ENCODE assay signal across 8 cellular contexts in the genomic region with DNA sequence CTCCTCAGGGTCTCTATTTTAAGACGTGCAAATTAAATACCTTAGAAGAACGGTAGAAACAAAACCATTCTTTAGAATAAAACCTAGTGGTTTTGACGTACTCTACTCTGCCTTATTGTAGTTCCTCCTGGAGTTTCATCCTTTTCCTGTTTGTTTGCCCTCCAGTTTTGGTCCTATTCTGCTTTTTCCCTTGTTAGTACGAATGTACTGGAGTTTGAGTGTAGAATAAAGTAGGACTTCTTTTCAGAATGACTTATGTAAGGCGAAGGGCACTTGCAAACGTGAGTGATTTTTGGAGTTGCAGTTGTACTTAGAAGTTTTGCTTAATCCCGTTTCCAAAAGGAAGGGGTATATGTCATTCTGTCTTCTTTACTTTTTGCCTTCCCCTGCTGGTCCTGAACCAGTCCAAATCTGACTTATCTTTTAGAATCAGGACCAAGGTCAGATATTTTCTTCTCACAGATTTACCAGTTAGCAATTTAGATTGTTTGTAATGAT.
DNase-seq lines count a peak whose midpoint lies in the region; ATAC-seq and TF ChIP-seq lines count a peak whose summit lies in the region.

No MANE protein-coding gene starts in this region.

- POLR2A ChIA-PET in AG04449 (lab: Yijun Ruan, JAX) = interaction anchor here (1.0 kb wide), 1 partner anchor 162 kb away, joined by 3 read pairs; no protein-coding TSS in a partner anchor

- H3K4me3 Mint-ChIP-seq in central memory CD8-positive, alpha-beta T cell = peak overlapping the region; percentile 97

- H3K9me3 Mint-ChIP-seq in central memory CD8-positive, alpha-beta T cell = no peaks in the 10 kb centered on the region

- H3K9me3 ChIP-seq in HUES6 (ENCODE audit: control insufficient read depth, insufficient read depth, low read depth, low read length) (no peaks in the 10 kb centered on the region), muscle layer of colon (ENCODE audit: low read length) (no peaks in the 10 kb centered on the region)

- CTCF ChIA-PET in AG04449 (lab: Yijun Ruan, JAX) = interaction anchor here (0.5 to 6.7 kb wide), 41 partner anchors 9 to 342 kb away, joined by 3 to 145 read pairs (median 5); partner anchors contain the start of genes ALG9 and PPP2R1B

- peak overlapping the region; percentile 96 for H3K27ac Mint-ChIP-seq in central memory CD8-positive, alpha-beta T cell (ENCODE audit: low read depth)

- no peak for ATAC-seq in central memory CD8-positive, alpha-beta T cell (replicated peaks; ENCODE audit: extremely low read depth, poor library complexity, severe bottlenecking)
- ATAC-seq in GM21423 (IDR thresholded peaks at IDR 0.05; ENCODE audit: unreplicated experiment) (no peak), HG02884 (IDR thresholded peaks at IDR 0.05; ENCODE audit: unreplicated experiment) (no peak)

- H3K27me3 ChIP-seq in HUES6 (ENCODE audit: control insufficient read depth, insufficient read depth, low read length) = peaks cover 24% of the 10 kb centered on the region
- H3K27me3 ChIP-seq in muscle layer of colon (ENCODE audit: control insufficient read depth in 1 of 2, insufficient read depth in 2 of 2, low read length in 2 of 2) = no peaks in the 10 kb centered on the region

- H3K4me1 Mint-ChIP-seq in central memory CD8-positive, alpha-beta T cell = peaks cover 26% of the 10 kb centered on the region

- DNase-seq in AG04449 (ENCODE audit: low read depth, low spot score) (no peak), COLO668 (lab: John Stamatoyannopoulos, UW; ENCODE audit: unreplicated experiment) (no peak), SHP77 treated with DMSO at 0.1 percent for 48 hours (lab: John Stamatoyannopoulos, UW) (no peak)
- DNase-seq in central memory CD8-positive, alpha-beta T cell (ENCODE audit: low spot score in 2 of 2) = no peak

- peaks cover 20% of the 10 kb centered on the region for H3K36me3 Mint-ChIP-seq in central memory CD8-positive, alpha-beta T cell (ENCODE audit: insufficient read depth)

- H3K4me1 ChIP-seq in HUES6 (ENCODE audit: control insufficient read depth, insufficient read depth, low read length) = peaks cover 17% of the 10 kb centered on the region; the same call in 1 of the 2 replicates
- H3K4me1 ChIP-seq in muscle layer of colon (ENCODE audit: insufficient read depth, low read length) = peaks cover 27% of the 10 kb centered on the region

- H3K36me3 ChIP-seq in HUES6 (ENCODE audit: control insufficient read depth, insufficient read depth, low read length) (no peaks in the 10 kb centered on the region), muscle layer of colon (ENCODE audit: insufficient read depth, low read length) (no peaks in the 10 kb centered on the region)

- H3K9ac ChIP-seq in HUES6 (ENCODE audit: low read length) (peak overlapping the region; percentile 48), muscle layer of colon (ENCODE audit: low read length) (peak overlapping the region; percentile 70)

- H3K27ac ChIP-seq in HUES6 (ENCODE audit: low read depth, low read length) (no peak overlapping the region), muscle layer of colon (ENCODE audit: low read depth, low read length) (peak overlapping the region; percentile 66)

- H3K4me3 ChIP-seq in AG04449 (ENCODE audit: low read depth, low read length) = peak overlapping the region; percentile 78
- peak overlapping the region; percentile 83 for H3K4me3 ChIP-seq in HUES6 (ENCODE audit: low read depth, low read length)
- peak overlapping the region; percentile 47 to 75 for H3K4me3 ChIP-seq in muscle layer of colon (ENCODE audit: low read depth in 1 of 2, low read length in 2 of 2)

- TF ChIP-seq CTCF in AG04449 (IDR thresholded peaks at IDR 0.05; ENCODE audit: insufficient read depth, low read length, missing control alignments) = no peak

- H3K27me3 Mint-ChIP-seq in central memory CD8-positive, alpha-beta T cell = no peaks in the 10 kb centered on the region
